ENCODE assay signal across 1 cellular context in the genomic region with DNA sequence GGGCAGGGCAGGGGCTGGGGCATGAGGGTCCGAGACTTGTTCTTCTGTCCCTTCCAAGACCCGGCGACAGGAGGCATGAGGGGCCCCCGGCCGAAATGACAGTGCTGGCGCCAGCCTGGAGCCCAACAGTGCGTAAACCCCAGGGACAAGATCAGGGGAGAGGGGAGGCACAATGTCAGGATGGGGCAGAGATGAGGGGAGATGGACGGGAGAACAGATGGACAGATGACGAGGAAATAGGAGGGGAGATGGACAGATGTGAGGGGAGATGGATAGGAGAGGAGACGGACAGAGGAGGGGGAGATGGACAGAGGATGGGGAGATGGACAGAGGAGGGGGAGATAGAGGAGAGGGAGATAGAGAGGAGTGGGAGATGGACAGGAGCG.
TF ChIP-seq lines count a peak whose summit lies in the region.

No MANE protein-coding gene starts in this region.

TF ChIP-seq in IMR-90, 13 proteins besides CTCF, POLR2A, EP300 and RAD21 (continued from another document):
- TF ChIP-seq, protein P1, sequence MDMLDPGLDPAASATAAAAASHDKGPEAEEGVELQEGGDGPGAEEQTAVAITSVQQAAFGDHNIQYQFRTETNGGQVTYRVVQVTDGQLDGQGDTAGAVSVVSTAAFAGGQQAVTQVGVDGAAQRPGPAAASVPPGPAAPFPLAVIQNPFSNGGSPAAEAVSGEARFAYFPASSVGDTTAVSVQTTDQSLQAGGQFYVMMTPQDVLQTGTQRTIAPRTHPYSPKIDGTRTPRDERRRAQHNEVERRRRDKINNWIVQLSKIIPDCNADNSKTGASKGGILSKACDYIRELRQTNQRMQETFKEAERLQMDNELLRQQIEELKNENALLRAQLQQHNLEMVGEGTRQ (IDR thresholded peaks at IDR 0.05; ENCODE audit: low read depth, low read length) = no peak
- no peak for TF ChIP-seq SMC3 (IDR thresholded peaks at IDR 0.05; ENCODE audit: low read depth, low read length)
TF ChIP-seq in IMR-90: peak in this region for 0.
